ENCODE assay signal across 23 cellular contexts in genomic region chr1:203493901-203494300, GRCh38. TPM values are rescaled to one million over a fixed set of nuclear protein-coding genes. Genes with fewer than 3 reads are reported as not detected.
A peak's percentile ranks its signal among the peaks of the same experiment; 100 is the strongest.
DNase-seq lines count a peak whose midpoint lies in the region; ATAC-seq, FAIRE-seq and TF ChIP-seq lines count a peak whose summit lies in the region.
"Had no signal": no experiment of that assay in that cellular context is flagged by ENCODE, and none has a peak within 500 bp of the region (broad histone marks: within the 10 kb centered on the region; RNA-seq: fewer than 3 reads in every experiment).

Gene OPTC, plus strand, starts transcription at chr1:203494153. Its CDS starts 1,853 bp downstream, at chr1:203496006.

- POLR2A ChIA-PET in GM10248 (lab: Yijun Ruan, JAX), result no interaction called here

- no peaks in the 10 kb centered on the region for H3K36me3 Mint-ChIP-seq in dendritic cell treated with granulocyte-macrophage colony-stimulating factor and Interleukin-4, amounts not matched to agents 40 ng/mL and 50 ng/mL, for 4 days (ENCODE audit: low read depth)
- no peaks in the 10 kb centered on the region for H3K36me3 Mint-ChIP-seq in neural progenitor cell
- H3K36me3 Mint-ChIP-seq: CD4-positive, alpha-beta memory T cell; IgD-negative memory B cell had no signal

- intact Hi-C loops in Right ventricle myocardium inferior (cut with DNase I) (no loop called here), heart right ventricle (cut with DNase I) (no loop called here), pancreas (cut with DNase I) (loop anchor here in 1 of 3 donors (10.0 kb wide), 1 partner anchor 211 kb away; no protein-coding TSS in a partner anchor)
- intact Hi-C loops in dendritic cell treated with granulocyte-macrophage colony-stimulating factor and Interleukin-4, amounts not matched to agents 40 ng/mL and 50 ng/mL, for 4 days (cut with micrococcal nuclease), result no loop called here

- ATAC-seq in Right ventricle myocardium inferior (no peak), heart right ventricle (no peak), pancreas (no peak)
- ATAC-seq: A549, GM12878, HepG2 had no signal

- H3K27me3 ChIP-seq in heart right ventricle (no peaks in the 10 kb centered on the region), neural progenitor cell (peaks cover 25% of the 10 kb centered on the region), pancreas (no peaks in the 10 kb centered on the region)

- no peaks in the 10 kb centered on the region for H4K20me1 ChIP-seq in neural progenitor cell (ENCODE audit: low read depth)

- no peaks in the 10 kb centered on the region for H3K4me1 Mint-ChIP-seq in dendritic cell treated with granulocyte-macrophage colony-stimulating factor and Interleukin-4, amounts not matched to agents 40 ng/mL and 50 ng/mL, for 4 days (ENCODE audit: low read depth)
- H3K4me1 Mint-ChIP-seq in neural progenitor cell, result peaks cover 44% of the 10 kb centered on the region

- CTCF ChIA-PET in GM10248 (lab: Yijun Ruan, JAX), result interaction anchor here (0.7 to 3.1 kb wide), 9 partner anchors 8 to 226 kb away, joined by 3 to 20 read pairs (median 3); no protein-coding TSS in a partner anchor

- peaks cover 13% of the 10 kb centered on the region for H3K27me3 Mint-ChIP-seq in dendritic cell treated with granulocyte-macrophage colony-stimulating factor and Interleukin-4, amounts not matched to agents 40 ng/mL and 50 ng/mL, for 4 days
- H3K27me3 Mint-ChIP-seq in neural progenitor cell (ENCODE audit: insufficient read depth, low read depth), result peaks cover 28% of the 10 kb centered on the region

- H3K9me3 ChIP-seq in heart right ventricle, result no peaks in the 10 kb centered on the region
- H3K9me3 ChIP-seq in neural progenitor cell (ENCODE audit: low read depth), result no peaks in the 10 kb centered on the region
- H3K9me3 ChIP-seq in pancreas, result no peaks in the 10 kb centered on the region
- H3K9me3 ChIP-seq: A549, HAP-1 had no signal

- H3K4me2 ChIP-seq in neural progenitor cell, result no peak within 1 kb of the TSS
- H3K4me2 ChIP-seq: A549 had no signal

- H3K4me1 ChIP-seq in heart right ventricle, result no peaks in the 10 kb centered on the region
- peaks cover 17% of the 10 kb centered on the region for H3K4me1 ChIP-seq in neural progenitor cell
- H3K4me1 ChIP-seq in pancreas, result no peaks in the 10 kb centered on the region
- H3K4me1 ChIP-seq: A549, HAP-1 had no signal

- no peaks in the 10 kb centered on the region for H3K79me2 ChIP-seq in neural progenitor cell (ENCODE audit: low read depth)

- H3K4me3 ChIP-seq in heart right ventricle, result no peak within 1 kb of the TSS
- H3K4me3 ChIP-seq in neural progenitor cell, result no peak within 1 kb of the TSS
- H3K4me3 ChIP-seq in pancreas, result no peak within 1 kb of the TSS
- H3K4me3 ChIP-seq: A549, GM12878, HAP-1 had no signal

- no peak within 1 kb of the TSS for H3K4me3 Mint-ChIP-seq in dendritic cell treated with granulocyte-macrophage colony-stimulating factor and Interleukin-4, amounts not matched to agents 40 ng/mL and 50 ng/mL, for 4 days
- H3K4me3 Mint-ChIP-seq in neural progenitor cell, result no peak within 1 kb of the TSS
- H3K4me3 Mint-ChIP-seq: CD4-positive, alpha-beta memory T cell had no signal

- WGBS in heart right ventricle, 2 donors, result 86 to 90% methylated on average over 5 of the region's 5 CpGs
- WGBS in pancreas, 2 donors, result 80 to 85% methylated on average over 5 of the region's 5 CpGs

- H3K36me3 ChIP-seq in heart right ventricle (no peaks in the 10 kb centered on the region), neural progenitor cell (no peaks in the 10 kb centered on the region), pancreas (no peaks in the 10 kb centered on the region)
- H3K36me3 ChIP-seq: HAP-1 had no signal

- no peak within 1 kb of the TSS for H3K9ac ChIP-seq in neural progenitor cell

- no peak within 1 kb of the TSS for H3K27ac ChIP-seq in heart right ventricle
- H3K27ac ChIP-seq in neural progenitor cell, result no peak within 1 kb of the TSS
- H3K27ac ChIP-seq in pancreas, result no peak within 1 kb of the TSS
- H3K27ac ChIP-seq: 22Rv1, A549, C4-2B had no signal

- no peak within 1 kb of the TSS for H2AFZ ChIP-seq in neural progenitor cell (replicated peaks)

- peak within 1 kb of the TSS; percentile 7 for H3K27ac Mint-ChIP-seq in dendritic cell treated with granulocyte-macrophage colony-stimulating factor and Interleukin-4, amounts not matched to agents 40 ng/mL and 50 ng/mL, for 4 days
- no peak within 1 kb of the TSS for H3K27ac Mint-ChIP-seq in neural progenitor cell
- H3K27ac Mint-ChIP-seq: CD4-positive, alpha-beta memory T cell; IgD-negative memory B cell had no signal

- H3F3A ChIP-seq in neural progenitor cell (ENCODE audit: low read depth), result no peaks in the 10 kb centered on the region

- H3K9me3 Mint-ChIP-seq in dendritic cell treated with granulocyte-macrophage colony-stimulating factor and Interleukin-4, amounts not matched to agents 40 ng/mL and 50 ng/mL, for 4 days, result no peaks in the 10 kb centered on the region
- H3K9me3 Mint-ChIP-seq in neural progenitor cell, result no peaks in the 10 kb centered on the region
- H3K9me3 Mint-ChIP-seq: CD4-positive, alpha-beta memory T cell; IgD-negative memory B cell had no signal

- DNase-seq in Right ventricle myocardium inferior (ENCODE audit: missing footprints), result peak; percentile 33
- DNase-seq in heart right ventricle, result no peak
- peak; percentile 20 for DNase-seq in neural progenitor cell (ENCODE audit: low spot score)
- no peak for DNase-seq in pancreas
- no peak for DNase-seq in NOMO-1 (lab: John Stamatoyannopoulos, UW; ENCODE audit: unreplicated experiment in 2 of 2)
- no peak for DNase-seq in GM10248 (ENCODE audit: extremely low spot score)
- DNase-seq: AML-193; CD4-positive, alpha-beta memory T cell; DMS153; DMS79; GDM1; GOT3 had no signal

- TF ChIP-seq CTCF in heart right ventricle (IDR thresholded peaks at IDR 0.05) (no peak), neural progenitor cell (IDR thresholded peaks at IDR 0.05) (no peak), pancreas (IDR thresholded peaks at IDR 0.05) (no peak), GM10248 (IDR thresholded peaks at IDR 0.05; ENCODE audit: control extremely low read depth, extremely low read depth, low read depth, missing control alignments) (no peak)

- no peak for FAIRE-seq in pancreas (lab: Jason Lieb, UNC)
- FAIRE-seq: A549, GM12878, GM19239, HepG2 had no signal

RNA-seq across cellular contexts. Expression of gene OPTC, which starts in this region (rescaled TPM):
- total RNA-seq in Right ventricle myocardium inferior (not detected), heart right ventricle (not detected), neural progenitor cell (ENCODE audit: low replicate concordance) (0.50 TPM in 1 of 2 replicates, not detected in the other), pancreas (not detected)
- polyA plus RNA-seq in heart right ventricle (not detected), pancreas (not detected)
- total RNA-seq: CD4-positive, alpha-beta memory T cell; Daoy; GM12878; HepG2 had no signal
- polyA plus RNA-seq: A549; BJ; CD4-positive, alpha-beta memory T cell; GM12878; HepG2; IgD-negative memory B cell had no signal

Comparison
In these comparisons a context has a peak if more than half of its experiments do, and no peak if none do; other contexts are left out.
1. Peak in DNase-seq in Right ventricle myocardium inferior; RNA of the gene not detected or under 1 TPM.
2. Peak in DNase-seq in neural progenitor cell; RNA of the gene not detected or under 1 TPM.